In genomic region chr18:62784338-62784965, GRCh38 we compare ENCODE assay signal across 10 cellular contexts.
DNase-seq lines count a peak whose midpoint lies in the region; ATAC-seq and TF ChIP-seq lines count a peak whose summit lies in the region.
"Had no signal": no experiment of that assay in that cellular context is flagged by ENCODE, and none has a peak within 500 bp of the region (broad histone marks: within the 10 kb centered on the region; RNA-seq: fewer than 3 reads in every experiment).

No MANE protein-coding gene starts in this region.

- H3K4me1 ChIP-seq in foreskin keratinocyte: peaks cover 22% of the 10 kb centered on the region

- no peaks in the 10 kb centered on the region for H3K9me3 Mint-ChIP-seq in activated T-cell treated with anti-CD3 and anti-CD28 coated beads, Interleukin-2, amount 50 U/mL, for 24 hours

- no peak for ATAC-seq in foreskin keratinocyte
- no peak for ATAC-seq in Right ventricle myocardium superior (ENCODE audit: poor library complexity)
- ATAC-seq: HCT116 had no signal

- peaks cover 73% of the 10 kb centered on the region for H3K4me1 Mint-ChIP-seq in activated T-cell treated with anti-CD3 and anti-CD28 coated beads, Interleukin-2, amount 50 U/mL, for 24 hours (ENCODE audit: low read depth)

- H3K36me3 Mint-ChIP-seq in activated T-cell treated with anti-CD3 and anti-CD28 coated beads, Interleukin-2, amount 50 U/mL, for 24 hours (ENCODE audit: low read depth): no peaks in the 10 kb centered on the region

- peaks cover 7% of the 10 kb centered on the region for H3K27me3 Mint-ChIP-seq in activated T-cell treated with anti-CD3 and anti-CD28 coated beads, Interleukin-2, amount 50 U/mL, for 24 hours

- peak overlapping the region; percentile 76 for H3K27ac Mint-ChIP-seq in activated T-cell treated with anti-CD3 and anti-CD28 coated beads, Interleukin-2, amount 50 U/mL, for 24 hours

- intact Hi-C loops in Right ventricle myocardium superior (cut with DNase I): no loop called here

- TF ChIP-seq CTCF in cardiac fibroblast (IDR thresholded peaks at IDR 0.05; ENCODE audit: low read depth, low read length): no peak
- TF ChIP-seq CTCF in foreskin keratinocyte (conservative IDR thresholded peaks at IDR 0.05): no peak

- no peaks in the 10 kb centered on the region for H3K27me3 ChIP-seq in foreskin keratinocyte

- no peak overlapping the region for H3K27ac ChIP-seq in foreskin keratinocyte

- H3K4me3 ChIP-seq in cardiac fibroblast (replicated peaks in 1 of 2; ENCODE audit: low read depth in 2 of 2, low read length in 2 of 2): no peak overlapping the region

- DNase-seq in activated T-cell treated with anti-CD3 and anti-CD28 coated beads, Interleukin-2, amount 50 U/mL, for 24 hours: no peak
- DNase-seq in activated T-cell treated with anti-CD3 and anti-CD28 coated beads, Interleukin-2, amount 50 U/mL, for 1 hour: no peak
- DNase-seq in Kasumi-1 (lab: John Stamatoyannopoulos, UW): peak; percentile 13 to 18
- peak; percentile 31 to 53 for DNase-seq in cardiac fibroblast (ENCODE audit: low read depth in 2 of 2)
- peak; percentile 44 for DNase-seq in stromal cell of bone marrow (ENCODE audit: low read depth)
- DNase-seq in DMS153 treated with DMSO at 0.1 percent for 48 hours (lab: John Stamatoyannopoulos, UW; ENCODE audit: unreplicated experiment): no peak
- no peak for DNase-seq in foreskin keratinocyte
- no peak for DNase-seq in Right ventricle myocardium superior
- DNase-seq: activated CD8-positive, alpha-beta memory T cell treated with anti-CD3 and anti-CD28 coated beads, Interleukin-2, amount 50 U/mL, for 4 hours had no signal

- H3K4me3 Mint-ChIP-seq in activated T-cell treated with anti-CD3 and anti-CD28 coated beads, Interleukin-2, amount 50 U/mL, for 24 hours: peak overlapping the region; percentile 43

Comparison
In these comparisons a context has a peak if more than half of its experiments do, and no peak if none do; other contexts are left out.
1. DNase-seq: peak in Kasumi-1 (2 of 2), cardiac fibroblast (2 of 2) and stromal cell of bone marrow (single experiment); none in activated T-cell treated with anti-CD3 and anti-CD28 coated beads, Interleukin-2, amount 50 U/mL, for 24 hours (single experiment), activated T-cell treated with anti-CD3 and anti-CD28 coated beads, Interleukin-2, amount 50 U/mL, for 1 hour (single experiment), DMS153 treated with DMSO at 0.1 percent for 48 hours (single experiment), foreskin keratinocyte (0 of 2) and Right ventricle myocardium superior (single experiment).